ENCODE assay signal across 21 cellular contexts in the genomic region with DNA sequence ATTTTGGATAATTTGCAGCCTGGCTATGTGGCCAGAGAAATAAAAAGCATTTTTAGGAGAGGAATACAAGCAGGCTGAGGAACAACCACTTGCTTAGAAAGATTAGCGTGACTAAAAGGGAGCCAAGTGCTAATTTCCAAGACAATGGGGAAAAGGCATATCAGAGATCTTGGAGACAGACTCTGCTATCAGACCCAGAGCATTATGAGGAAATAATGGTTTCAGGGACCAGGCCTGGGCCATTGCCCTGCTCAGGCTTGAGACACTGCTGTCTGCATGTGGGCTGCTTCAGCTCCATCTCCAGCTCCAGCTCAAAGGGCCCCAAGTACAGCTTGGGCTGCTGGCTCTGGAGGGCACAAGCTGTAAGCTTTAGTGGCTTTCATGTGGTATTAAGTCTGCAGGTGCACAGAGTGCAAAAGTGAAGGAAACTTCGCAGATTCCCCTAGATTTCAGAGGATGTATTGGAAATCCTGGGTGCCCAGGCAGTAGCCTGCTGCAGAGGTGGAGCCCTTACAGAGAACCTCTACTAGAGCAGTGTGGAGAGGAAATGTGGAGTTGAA.
"Had no signal": no experiment of that assay in that cellular context is flagged by ENCODE, and none has a peak within 500 bp of the region (broad histone marks: within the 10 kb centered on the region; RNA-seq: fewer than 3 reads in every experiment).

No MANE protein-coding gene starts in this region.

- H3K4me3 Mint-ChIP-seq: activated CD4-positive, alpha-beta T cell treated with anti-CD3 and anti-CD28 coated beads, Interleukin-2, amount 10 ng/mL, durations not matched to agents 7 days and 5 days; activated CD8-positive, alpha-beta T cell treated with anti-CD3 and anti-CD28 coated beads for 36 hours; activated T-helper 17 cell treated with anti-CD3 and anti-CD28 coated beads, Interleukin-2, amount 50 U/mL, for 72 hours; brain; immature natural killer cell; natural killer cell treated with Interleukin-12 subunit alpha and Interleukin-12 subunit beta and Interleukin-15 and Interleukin-18, amount 100 ng/mL, for 72 hours had no signal

- H3K36me3 Mint-ChIP-seq: natural killer cell treated with Interleukin-12 subunit alpha and Interleukin-12 subunit beta and Interleukin-15 and Interleukin-18, amount 100 ng/mL, for 72 hours had no signal

- ATAC-seq: activated CD8-positive, alpha-beta T cell treated with anti-CD3 and anti-CD28 coated beads for 36 hours; activated naive CD4-positive, alpha-beta T cell treated with anti-CD3 and anti-CD28 coated beads, Interleukin-2, amount 50 U/mL, for 72 hours; activated T-helper 17 cell treated with anti-CD3 and anti-CD28 coated beads, Interleukin-2, amount 50 U/mL, for 72 hours; heart right ventricle; left lung; natural killer cell treated with Interleukin-12 subunit alpha and Interleukin-12 subunit beta and Interleukin-15 and Interleukin-18, amount 100 ng/mL, for 72 hours; pancreas; stimulated activated naive CD8-positive, alpha-beta T cell treated with anti-CD3 and anti-CD28 coated beads, Interleukin-15, Interleukin-2, amounts not matched to agents 100 U/mL and 50 U/mL, for 24 hours had no signal

- H3K27me3 ChIP-seq: heart right ventricle, left lung, neutrophil, pancreas, upper lobe of left lung had no signal

- H3K27ac Mint-ChIP-seq: activated CD4-positive, alpha-beta T cell treated with anti-CD3 and anti-CD28 coated beads, Interleukin-2, amount 10 ng/mL, durations not matched to agents 7 days and 5 days; activated CD8-positive, alpha-beta T cell treated with anti-CD3 and anti-CD28 coated beads for 36 hours; activated naive CD4-positive, alpha-beta T cell treated with anti-CD3 and anti-CD28 coated beads, Interleukin-2, amount 50 U/mL, for 72 hours; activated T-helper 17 cell treated with anti-CD3 and anti-CD28 coated beads, Interleukin-2, amount 50 U/mL, for 72 hours; brain; immature natural killer cell; natural killer cell treated with Interleukin-12 subunit alpha and Interleukin-12 subunit beta and Interleukin-15 and Interleukin-18, amount 100 ng/mL, for 72 hours had no signal

- H3K27me3 Mint-ChIP-seq: activated CD4-positive, alpha-beta T cell treated with anti-CD3 and anti-CD28 coated beads, Interleukin-2, amount 10 ng/mL, durations not matched to agents 7 days and 5 days; activated CD8-positive, alpha-beta T cell treated with anti-CD3 and anti-CD28 coated beads for 36 hours; activated T-helper 17 cell treated with anti-CD3 and anti-CD28 coated beads, Interleukin-2, amount 50 U/mL, for 72 hours; brain; natural killer cell treated with Interleukin-12 subunit alpha and Interleukin-12 subunit beta and Interleukin-15 and Interleukin-18, amount 100 ng/mL, for 72 hours had no signal

- H3K9me3 ChIP-seq: heart right ventricle, left lung, neutrophil, pancreas, upper lobe of left lung had no signal

- H3K27ac ChIP-seq: epithelial cell of prostate, heart right ventricle, left lung, neutrophil, pancreas, upper lobe of left lung, VCaP had no signal

- H3K9me3 Mint-ChIP-seq: activated T-helper 17 cell treated with anti-CD3 and anti-CD28 coated beads, Interleukin-2, amount 50 U/mL, for 72 hours had no signal

- H3K4me3 ChIP-seq: heart right ventricle, left lung, lung, pancreas, upper lobe of left lung had no signal

- DNase-seq: activated CD4-positive, alpha-beta T cell treated with anti-CD3 and anti-CD28 coated beads, Interleukin-2, amount 10 ng/mL, durations not matched to agents 7 days and 5 days; activated CD4-positive, CD25-positive, alpha-beta regulatory T cell treated with anti-CD3 and anti-CD28 coated beads, Interleukin-2, amount 50 U/mL, for 72 hours; activated CD8-positive, alpha-beta T cell treated with anti-CD3 and anti-CD28 coated beads for 36 hours; aorta; heart right ventricle; immature natural killer cell; kidney glomerular epithelial cell; left lung; midbrain; pancreas; stimulated activated CD4-positive, alpha-beta T cell treated with anti-CD3 and anti-CD28 coated beads, Interleukin-4, amount 100 ng/mL, for 24 hours; stimulated activated naive CD8-positive, alpha-beta T cell treated with anti-CD3 and anti-CD28 coated beads, Interleukin-15, Interleukin-2, amounts not matched to agents 100 U/mL and 50 U/mL, for 24 hours; upper lobe of left lung had no signal

- H3K36me3 ChIP-seq: heart right ventricle, left lung, neutrophil, pancreas, upper lobe of left lung had no signal

- H3K4me1 ChIP-seq: pancreas had no signal
